19 cellular contexts compared by ENCODE assay signal in genomic region chr2:64233396-64233922, GRCh38.
DNase-seq lines count a peak whose midpoint lies in the region; ATAC-seq and TF ChIP-seq lines count a peak whose summit lies in the region.
"Had no signal": no experiment of that assay in that cellular context is flagged by ENCODE, and none has a peak within 500 bp of the region (broad histone marks: within the 10 kb centered on the region; RNA-seq: fewer than 3 reads in every experiment).

No MANE protein-coding gene starts in this region.

- H4K91ac ChIP-seq in trophoblast cell (ENCODE audit: low read depth, low read length): no peak overlapping the region

- H3K79me1 ChIP-seq in trophoblast cell (ENCODE audit: low read length): peaks cover 2% of the 10 kb centered on the region

- no peak overlapping the region for H4K12ac ChIP-seq in trophoblast cell (ENCODE audit: low read depth, low read length)

- no peak overlapping the region for H3K23ac ChIP-seq in trophoblast cell (ENCODE audit: low read length)

- no peak overlapping the region for H2BK5ac ChIP-seq in trophoblast cell (ENCODE audit: low read depth, low read length, poor library complexity)

- no peaks in the 10 kb centered on the region for H3K27me3 ChIP-seq in trophoblast cell (ENCODE audit: insufficient read depth, low read length)
- H3K27me3 ChIP-seq: BLaER1 had no signal

- H2BK120ac ChIP-seq in trophoblast cell (ENCODE audit: insufficient read depth, low read length, poor library complexity): no peak overlapping the region

- no peak overlapping the region for H4K8ac ChIP-seq in trophoblast cell (ENCODE audit: low read depth, low read length)

- no peak overlapping the region for H2AFZ ChIP-seq in trophoblast cell (ENCODE audit: insufficient read depth, low read length, poor library complexity)

- H3K4me2 ChIP-seq in trophoblast cell (ENCODE audit: low read length): no peak overlapping the region
- H3K4me2 ChIP-seq: A549, BLaER1 had no signal

- H3K36me3 ChIP-seq in trophoblast cell (ENCODE audit: control insufficient read depth in 1 of 2, insufficient read depth in 2 of 2, low read length in 2 of 2): no peaks in the 10 kb centered on the region
- H3K36me3 ChIP-seq: BLaER1 had no signal

- H3K9me3 Mint-ChIP-seq in stimulated activated naive CD8-positive, alpha-beta T cell treated with anti-CD3 and anti-CD28 coated beads, Interleukin-15, amount 100 ng/mL, for 72 hours: no peaks in the 10 kb centered on the region
- H3K9me3 Mint-ChIP-seq: CD8-positive, alpha-beta T cell had no signal

- H3K4me1 ChIP-seq in trophoblast cell (ENCODE audit: control insufficient read depth in 1 of 2, insufficient read depth in 2 of 2, low read length in 2 of 2): peaks cover 0 to 2% of the 10 kb centered on the region in 2 experiments

- H3K27me3 Mint-ChIP-seq in stimulated activated naive CD8-positive, alpha-beta T cell treated with anti-CD3 and anti-CD28 coated beads, Interleukin-15, amount 100 ng/mL, for 72 hours: peaks cover 15% of the 10 kb centered on the region

- DNase-seq in stimulated activated naive CD8-positive, alpha-beta T cell treated with anti-CD3 and anti-CD28 coated beads, Interleukin-15, Interleukin-2, amounts not matched to agents 100 U/mL and 50 U/mL, for 24 hours: no peak
- no peak for DNase-seq in stimulated activated naive CD8-positive, alpha-beta T cell treated with anti-CD3 and anti-CD28 coated beads, Interleukin-15, amount 100 ng/mL, for 72 hours
- peak; percentile 65 for DNase-seq in fibroblast of the aortic adventitia (ENCODE audit: low read depth)
- DNase-seq in trophoblast cell: peak; percentile 18 to 72
- DNase-seq: CD8-positive, alpha-beta T cell; DMS53; EL; KBM-7; NCI-H1694; NCI-H345; NCI-H524 treated with DMSO at 0.1 percent for 48 hours; SHP77 had no signal

- no peaks in the 10 kb centered on the region for H3K9me3 ChIP-seq in trophoblast cell (ENCODE audit: insufficient read depth, low read depth, low read length)
- H3K9me3 ChIP-seq: A549, BLaER1 had no signal

- no peak overlapping the region for H3K18ac ChIP-seq in trophoblast cell (ENCODE audit: low read length)

- H3K14ac ChIP-seq in trophoblast cell (ENCODE audit: low read length): no peak overlapping the region

- H3K27ac ChIP-seq in trophoblast cell (ENCODE audit: low read depth, low read length): no peak overlapping the region
- H3K27ac ChIP-seq: A549, BLaER1 had no signal

- WGBS in trophoblast cell (ENCODE audit: extremely low coverage, insufficient coverage, insufficient read length): no CpG with 5 or more reads among the region's 4 CpGs

- no peak overlapping the region for H3K4ac ChIP-seq in trophoblast cell (ENCODE audit: low read depth, low read length)

- no peak overlapping the region for H3K27ac Mint-ChIP-seq in stimulated activated naive CD8-positive, alpha-beta T cell treated with anti-CD3 and anti-CD28 coated beads, Interleukin-15, amount 100 ng/mL, for 72 hours
- H3K27ac Mint-ChIP-seq: CD8-positive, alpha-beta T cell had no signal

- no peak overlapping the region for H3K4me3 ChIP-seq in fibroblast of the aortic adventitia (ENCODE audit: low read depth, low read length)
- H3K4me3 ChIP-seq in trophoblast cell (ENCODE audit: low read depth, low read length): no peak overlapping the region
- H3K4me3 ChIP-seq: A549, BLaER1, GM12878 had no signal

- H2BK12ac ChIP-seq in trophoblast cell (ENCODE audit: low read length): no peak overlapping the region

- ATAC-seq in stimulated activated naive CD8-positive, alpha-beta T cell treated with anti-CD3 and anti-CD28 coated beads, Interleukin-15, Interleukin-2, amounts not matched to agents 100 U/mL and 50 U/mL, for 24 hours: peak; percentile 52
- no peak for ATAC-seq in stimulated activated naive CD8-positive, alpha-beta T cell treated with anti-CD3 and anti-CD28 coated beads, Interleukin-15, amount 100 ng/mL, for 72 hours
- no peak for ATAC-seq in esophagus mucosa
- ATAC-seq in HG03039 (IDR thresholded peaks at IDR 0.05; ENCODE audit: unreplicated experiment): no peak
- no peak for ATAC-seq in GM21515 (IDR thresholded peaks at IDR 0.05; ENCODE audit: unreplicated experiment)
- ATAC-seq: A549; CD8-positive, alpha-beta T cell; GM12878; HepG2 had no signal

- H3K4me1 Mint-ChIP-seq in stimulated activated naive CD8-positive, alpha-beta T cell treated with anti-CD3 and anti-CD28 coated beads, Interleukin-15, amount 100 ng/mL, for 72 hours: peaks cover 13% of the 10 kb centered on the region

- no peak overlapping the region for H3K9ac ChIP-seq in trophoblast cell (ENCODE audit: low read length)
- H3K9ac ChIP-seq: BLaER1 had no signal

- no peak for TF ChIP-seq CTCF in fibroblast of the aortic adventitia (IDR thresholded peaks at IDR 0.05; ENCODE audit: insufficient read depth, low read length)

- H3K4me3 Mint-ChIP-seq in stimulated activated naive CD8-positive, alpha-beta T cell treated with anti-CD3 and anti-CD28 coated beads, Interleukin-15, amount 100 ng/mL, for 72 hours: no peak overlapping the region
- H3K4me3 Mint-ChIP-seq: CD8-positive, alpha-beta T cell had no signal

- no peak overlapping the region for H2AK5ac ChIP-seq in trophoblast cell (ENCODE audit: low read length)

- H3K79me2 ChIP-seq in trophoblast cell (ENCODE audit: control insufficient read depth, insufficient read depth, low read length, poor library complexity): no peaks in the 10 kb centered on the region

Comparison
In these comparisons a context has a peak if more than half of its experiments do, and no peak if none do; other contexts are left out.
1. DNase-seq: peak in fibroblast of the aortic adventitia (single experiment) and trophoblast cell (2 of 2); none in stimulated activated naive CD8-positive, alpha-beta T cell treated with anti-CD3 and anti-CD28 coated beads, Interleukin-15, Interleukin-2, amounts not matched to agents 100 U/mL and 50 U/mL, for 24 hours (single experiment) and stimulated activated naive CD8-positive, alpha-beta T cell treated with anti-CD3 and anti-CD28 coated beads, Interleukin-15, amount 100 ng/mL, for 72 hours (0 of 2).